ENCODE assay signal across 9 cellular contexts in the genomic region with DNA sequence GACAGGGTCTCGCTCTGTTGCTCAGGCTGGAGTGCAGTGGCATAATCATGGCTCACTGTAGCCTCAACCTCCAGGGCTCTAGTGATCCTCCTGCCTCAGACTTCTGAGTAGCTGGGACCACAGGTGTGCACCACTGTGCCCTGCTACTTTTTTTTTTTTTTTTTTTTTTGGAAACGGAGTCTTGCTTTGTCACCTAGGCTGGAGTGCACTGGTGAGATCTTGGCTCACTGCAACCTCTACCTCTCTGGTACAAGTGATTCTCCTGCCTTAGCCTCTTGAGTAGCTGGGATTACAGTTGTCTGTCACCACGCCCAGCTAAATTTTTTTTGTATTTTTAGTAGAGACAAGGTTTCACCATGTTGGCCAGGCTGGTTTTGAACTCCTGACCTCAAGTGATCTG. TPM values are rescaled to one million over a fixed set of nuclear protein-coding genes. Genes with fewer than 3 reads are reported as not detected.
"Had no signal": no experiment of that assay in that cellular context is flagged by ENCODE, and none has a peak within 500 bp of the region (broad histone marks: within the 10 kb centered on the region; RNA-seq: fewer than 3 reads in every experiment).

No MANE protein-coding gene starts in this region.

RNA-seq across cellular contexts. Expression of a gene that starts 4.9 kb away (rescaled TPM):
- total RNA-seq: activated CD4-positive, alpha-beta T cell treated with anti-CD3 and anti-CD28 coated beads, Interleukin-2, amount 10 ng/mL, durations not matched to agents 24 days and 14 days; activated CD8-positive, alpha-beta memory T cell treated with anti-CD3 and anti-CD28 coated beads for 36 hours; activated CD8-positive, alpha-beta T cell treated with anti-CD3 and anti-CD28 coated beads for 36 hours; activated naive CD8-positive, alpha-beta T cell treated with anti-CD3 and anti-CD28 coated beads for 36 hours; activated T-helper 17 cell treated with anti-CD3 and anti-CD28 coated beads, Interleukin-2, amount 50 U/mL, for 72 hours; aorta; IMR-90; SJSA1 had no signal
- polyA plus RNA-seq: IMR-90, SK-N-SH had no signal

RNA-seq across cellular contexts. Expression of a gene that starts 13.7 kb away (rescaled TPM):
- total RNA-seq: activated CD4-positive, alpha-beta T cell treated with anti-CD3 and anti-CD28 coated beads, Interleukin-2, amount 10 ng/mL, durations not matched to agents 24 days and 14 days; activated CD8-positive, alpha-beta memory T cell treated with anti-CD3 and anti-CD28 coated beads for 36 hours; activated CD8-positive, alpha-beta T cell treated with anti-CD3 and anti-CD28 coated beads for 36 hours; activated naive CD8-positive, alpha-beta T cell treated with anti-CD3 and anti-CD28 coated beads for 36 hours; activated T-helper 17 cell treated with anti-CD3 and anti-CD28 coated beads, Interleukin-2, amount 50 U/mL, for 72 hours; aorta; IMR-90; SJSA1 had no signal
- polyA plus RNA-seq: IMR-90, SK-N-SH had no signal
